Comparison of ENCODE assay signal across 1 cellular context in genomic region chr1:232509570-232509969, GRCh38.
TF ChIP-seq lines count a peak whose summit lies in the region.

No MANE protein-coding gene starts in this region.

TF ChIP-seq in GM23338, 12 proteins besides CTCF, POLR2A, EP300 and RAD21 (continued from another document):
- no peak for TF ChIP-seq REST (IDR thresholded peaks at IDR 0.05; ENCODE audit: unreplicated experiment)
